8 cellular contexts compared by ENCODE assay signal in the genomic region with DNA sequence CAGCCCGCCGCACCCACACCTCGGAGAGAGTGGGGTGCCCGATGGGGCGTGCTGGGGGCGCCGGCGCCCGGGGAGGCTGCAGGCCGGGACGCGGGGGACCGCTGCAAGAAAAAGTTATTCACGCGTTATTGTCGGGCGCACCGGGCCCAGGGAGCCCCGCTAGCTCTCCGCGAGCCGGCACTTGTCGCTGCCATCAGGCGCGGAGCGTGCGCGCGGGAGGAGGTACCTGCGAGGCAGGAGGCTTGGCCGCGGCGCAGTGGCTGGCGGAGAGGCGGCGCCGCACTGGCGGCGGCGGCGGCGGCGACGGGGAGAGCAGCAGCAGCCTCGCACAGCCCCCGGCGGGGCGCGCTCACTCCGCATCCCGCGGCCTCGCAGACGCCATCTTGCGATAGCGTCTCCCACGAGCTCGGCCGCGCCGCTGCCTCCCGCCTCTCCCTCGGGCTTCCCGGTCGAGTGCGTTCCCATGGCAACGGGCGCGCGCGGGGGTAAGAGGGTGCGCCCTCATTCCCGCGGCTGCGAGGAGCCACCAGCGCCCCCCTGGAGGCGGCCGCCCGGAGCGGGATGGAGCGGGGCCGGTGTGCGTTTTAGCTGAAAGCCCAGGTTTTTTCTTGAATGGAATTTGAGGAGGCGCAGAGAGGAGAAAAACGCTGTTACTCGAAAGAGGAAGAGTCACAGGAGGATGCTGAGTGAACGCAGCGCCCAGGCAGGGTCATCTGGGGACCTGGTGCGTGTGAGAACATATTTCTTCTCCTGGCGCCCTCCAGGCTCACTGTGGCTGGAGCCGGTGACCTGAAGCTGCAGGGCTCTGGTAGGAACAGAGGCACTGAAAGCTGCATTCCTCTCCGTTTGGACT. TPM values are rescaled to one million over a fixed set of nuclear protein-coding genes. Genes with fewer than 3 reads are reported as not detected.
A peak's percentile ranks its signal among the peaks of the same experiment; 100 is the strongest.
DNase-seq lines count a peak whose midpoint lies in the region; ATAC-seq and TF ChIP-seq lines count a peak whose summit lies in the region.

A gene with protein sequence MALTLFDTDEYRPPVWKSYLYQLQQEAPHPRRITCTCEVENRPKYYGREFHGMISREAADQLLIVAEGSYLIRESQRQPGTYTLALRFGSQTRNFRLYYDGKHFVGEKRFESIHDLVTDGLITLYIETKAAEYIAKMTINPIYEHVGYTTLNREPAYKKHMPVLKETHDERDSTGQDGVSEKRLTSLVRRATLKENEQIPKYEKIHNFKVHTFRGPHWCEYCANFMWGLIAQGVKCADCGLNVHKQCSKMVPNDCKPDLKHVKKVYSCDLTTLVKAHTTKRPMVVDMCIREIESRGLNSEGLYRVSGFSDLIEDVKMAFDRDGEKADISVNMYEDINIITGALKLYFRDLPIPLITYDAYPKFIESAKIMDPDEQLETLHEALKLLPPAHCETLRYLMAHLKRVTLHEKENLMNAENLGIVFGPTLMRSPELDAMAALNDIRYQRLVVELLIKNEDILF (minus strand): TSS at position 402 of the 853 bp plus-strand sequence. CDS start 469 bp downstream, outside the sequence.

- peaks cover 0 to 3% (median 0%) of the 10 kb centered on the region in 3 donors for H3K36me3 Mint-ChIP-seq in CD8-positive, alpha-beta memory T cell

- peaks cover 9% of the 10 kb centered on the region for H3K4me1 ChIP-seq in CD8-positive, alpha-beta memory T cell (ENCODE audit: insufficient read depth, low read length)
- H3K4me1 ChIP-seq in ovary (ENCODE audit: insufficient read depth) = peaks cover 3% of the 10 kb centered on the region
- H3K4me1 ChIP-seq in thymus (ENCODE audit: control insufficient read depth, insufficient read depth, low read length) = no peaks in the 10 kb centered on the region

- no peaks in the 10 kb centered on the region for H3K9me3 Mint-ChIP-seq in CD8-positive, alpha-beta memory T cell

- TF ChIP-seq POLR2A in ovary (IDR thresholded peaks at IDR 0.05) = peak; percentile 8

- peak; percentile 47 to 76 (median 61) for DNase-seq in CD8-positive, alpha-beta memory T cell
- DNase-seq in HuH-7 (ENCODE audit: low spot score) = peak; percentile 75
- peak; percentile 23 for DNase-seq in SHP77 treated with DMSO at 0.1 percent for 48 hours (lab: John Stamatoyannopoulos, UW)
- peak; percentile 75 for DNase-seq in activated naive CD4-positive, alpha-beta T cell treated with anti-CD3 and anti-CD28 coated beads, Interleukin-2, amount 50 U/mL, for 16 hours
- DNase-seq in head of caudate nucleus = peak; percentile 72 to 97 (median 93)
- DNase-seq in ovary = peak; percentile 80 to 90 (median 83)

- H3K4me3 Mint-ChIP-seq in CD8-positive, alpha-beta memory T cell = peak within 1 kb of the TSS; percentile 80 to 89 (median 85)

- H3K4me3 ChIP-seq in CD8-positive, alpha-beta memory T cell (ENCODE audit: low read length) = peak within 1 kb of the TSS; percentile 49
- H3K4me3 ChIP-seq in ovary (peak within 1 kb of the TSS; percentile 67), thymus (ENCODE audit: low read length) (peak within 1 kb of the TSS; percentile 67)

- no peak within 1 kb of the TSS for H3K27ac ChIP-seq in CD8-positive, alpha-beta memory T cell (ENCODE audit: low read depth, low read length)
- H3K27ac ChIP-seq in ovary (peak within 1 kb of the TSS; percentile 79 to 84), thymus (ENCODE audit: low read depth) (peak within 1 kb of the TSS; percentile 18)

- peaks cover 23 to 66% of the 10 kb centered on the region in 2 donors for H3K27me3 Mint-ChIP-seq in CD8-positive, alpha-beta memory T cell

- ATAC-seq in GM21360 (IDR thresholded peaks at IDR 0.05; ENCODE audit: unreplicated experiment) = peak; percentile 81

- peaks cover 45% of the 10 kb centered on the region for H3K27me3 ChIP-seq in CD8-positive, alpha-beta memory T cell (ENCODE audit: insufficient read depth, low read length, poor library complexity, severe bottlenecking)
- H3K27me3 ChIP-seq in ovary = no peaks in the 10 kb centered on the region
- peaks cover 44% of the 10 kb centered on the region for H3K27me3 ChIP-seq in thymus (ENCODE audit: control insufficient read depth, insufficient read depth)

- H3K27ac Mint-ChIP-seq in CD8-positive, alpha-beta memory T cell = peak within 1 kb of the TSS in 3 of 8 donors; percentile 26 to 70 (median 69)

- CTCF ChIA-PET in CD8-positive, alpha-beta memory T cell (lab: Charles Lee) = interaction anchor here (1.2 to 1.5 kb wide), 2 partner anchors 15 to 305 kb away, joined by 4 to 9 read pairs; no protein-coding TSS in a partner anchor

- H3K4me1 Mint-ChIP-seq in CD8-positive, alpha-beta memory T cell = peaks cover 4 to 15% (median 6%) of the 10 kb centered on the region in 3 donors

- POLR2A ChIA-PET in CD8-positive, alpha-beta memory T cell (lab: Charles Lee) = no interaction called here

- no peak for TF ChIP-seq EP300 in ovary (IDR thresholded peaks at IDR 0.05)

- WGBS in ovary, 3 donors = 0 to 1% (median 1%) methylated on average over 55 to 92 of the region's 92 CpGs
- under 1% methylated on average over 92 of the region's 92 CpGs for WGBS in thymus

- TF ChIP-seq CTCF in ovary (IDR thresholded peaks at IDR 0.05) = no peak

- no peaks in the 10 kb centered on the region for H3K9me3 ChIP-seq in CD8-positive, alpha-beta memory T cell (ENCODE audit: low read length)
- H3K9me3 ChIP-seq in ovary = no peaks in the 10 kb centered on the region
- no peaks in the 10 kb centered on the region for H3K9me3 ChIP-seq in thymus (ENCODE audit: control insufficient read depth)

- intact Hi-C loops in head of caudate nucleus (cut with DNase I) = loop anchor here (10.0 kb wide), 1 partner anchor 520 kb away; a partner anchor contains a TSS
- intact Hi-C loops in ovary (cut with DNase I) = no loop called here

- H3K36me3 ChIP-seq in CD8-positive, alpha-beta memory T cell (ENCODE audit: insufficient read depth, low read length) = no peaks in the 10 kb centered on the region
- H3K36me3 ChIP-seq in ovary (no peaks in the 10 kb centered on the region), thymus (ENCODE audit: control insufficient read depth, insufficient read depth) (no peaks in the 10 kb centered on the region)

RNA-seq across cellular contexts. Expression of the gene that starts here (rescaled TPM):
- 10 to 100 TPM; 18.4 to 22.1 TPM for total RNA-seq in CD8-positive, alpha-beta memory T cell
- 13.1 TPM for polyA plus RNA-seq in CD8-positive, alpha-beta memory T cell
- total RNA-seq in ovary = 10 to 100 TPM in 2 of 7 donors, 1 to 10 TPM in 5; 6.7 to 15.3 (median 9.4) TPM
- 10 to 100 TPM in 1 of 2 donors, 1 to 10 TPM in 1; 6.5 to 18.0 TPM for polyA plus RNA-seq in ovary
- polyA plus RNA-seq in thymus = 5.0 TPM

Comparison
In these comparisons a context has a peak if more than half of its experiments do, and no peak if none do; other contexts are left out.
1. DNase-seq: peak in every context shown above with its lines; median percentile 93 in head of caudate nucleus; 83 in ovary; 75 in HuH-7; 75 in activated naive CD4-positive, alpha-beta T cell treated with anti-CD3 and anti-CD28 coated beads, Interleukin-2, amount 50 U/mL, for 16 hours; 61 in CD8-positive, alpha-beta memory T cell; 23 in SHP77 treated with DMSO at 0.1 percent for 48 hours.